In the genomic region with DNA sequence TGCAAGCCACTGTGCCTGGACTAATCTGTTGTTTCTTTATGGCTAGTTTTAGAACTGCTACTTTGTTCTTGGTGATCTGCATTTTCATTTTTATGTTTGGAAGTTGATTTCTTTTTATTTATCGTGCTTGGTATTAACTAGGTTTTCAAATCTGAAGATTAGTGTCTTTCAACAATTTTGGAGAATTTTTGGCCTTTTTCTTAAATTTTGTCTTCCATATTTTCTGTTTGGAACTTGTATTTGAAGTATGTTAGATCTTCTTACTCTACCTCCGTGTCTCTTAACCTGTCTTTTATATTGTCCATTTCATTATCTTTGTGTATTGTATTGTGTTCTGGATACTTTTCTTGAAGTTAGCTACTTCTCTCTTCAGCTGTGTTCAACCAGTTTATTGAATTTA, we compare ENCODE assay signal across 10 cellular contexts.
"Had no signal": no experiment of that assay in that cellular context is flagged by ENCODE, and none has a peak within 500 bp of the region (broad histone marks: within the 10 kb centered on the region; RNA-seq: fewer than 3 reads in every experiment).

No MANE protein-coding gene starts in this region.

- H3K36me3 ChIP-seq: HAP-1 had no signal

- H3K9me3 ChIP-seq: HAP-1 had no signal

- ATAC-seq: HCT116, K562 had no signal

- H3K27ac ChIP-seq: GM23248, HL-60 had no signal

- FAIRE-seq: HTR-8/SVneo, K562 had no signal

- H3K4me3 ChIP-seq: GM23248, HAP-1, K562 had no signal

- DNase-seq: GM23248, GOT3, H7, IMR-90, KG1 had no signal
